8 cellular contexts compared by ENCODE assay signal in the genomic region with DNA sequence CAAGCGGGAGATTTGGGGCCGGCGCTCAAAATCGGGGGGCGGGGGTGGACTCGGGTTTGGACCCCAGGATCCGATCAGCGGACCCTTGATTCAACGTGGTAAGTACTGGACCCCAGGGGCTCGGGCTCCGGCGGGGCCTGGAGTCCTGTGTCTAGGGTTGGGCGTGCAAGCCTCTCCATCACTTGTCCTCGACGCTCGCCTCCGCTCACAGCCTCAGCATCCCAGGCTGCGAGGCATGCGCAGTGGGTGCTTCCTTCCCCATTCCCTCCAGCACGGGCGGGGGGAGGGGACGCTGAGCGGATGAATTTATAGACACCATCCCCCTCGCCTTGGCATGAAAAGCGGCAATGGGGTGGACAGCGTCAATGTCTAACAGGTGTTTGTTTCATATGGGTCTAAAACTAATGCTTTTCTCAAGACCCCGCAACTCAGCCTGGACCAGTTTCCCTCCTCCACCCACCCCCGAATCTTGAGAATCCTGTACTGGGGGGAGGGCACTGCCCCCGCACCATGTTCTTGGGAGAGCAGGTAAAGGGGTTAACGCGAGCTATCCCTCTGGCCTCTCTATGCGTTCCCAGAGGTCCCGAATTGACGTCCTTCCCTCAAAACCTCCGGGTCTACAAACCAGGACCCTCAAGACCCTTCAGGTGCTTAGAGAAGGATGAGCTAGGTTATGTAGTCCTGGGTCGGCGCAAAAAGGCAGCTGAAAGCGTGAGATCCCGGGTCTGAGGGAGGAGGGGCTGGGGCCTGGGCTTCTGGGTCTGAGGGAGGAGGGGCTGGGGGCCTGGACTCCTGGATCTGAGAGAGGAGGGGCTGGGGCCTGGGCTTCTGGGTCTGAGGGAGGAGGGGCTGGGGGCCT. TPM values are rescaled to one million over a fixed set of nuclear protein-coding genes. Genes with fewer than 3 reads are reported as not detected.
DNase-seq lines count a peak whose midpoint lies in the region; ATAC-seq and TF ChIP-seq lines count a peak whose summit lies in the region.

No MANE protein-coding gene starts in this region.

- ATAC-seq in activated naive CD8-positive, alpha-beta T cell treated with anti-CD3 and anti-CD28 coated beads, Interleukin-2, amount 10 ng/mL, durations not matched to agents 7 days and 5 days (ENCODE audit: low read depth) = peak; percentile 30
- ATAC-seq in GM21423 (IDR thresholded peaks at IDR 0.05; ENCODE audit: unreplicated experiment) (no peak), HG02623 (IDR thresholded peaks at IDR 0.05; ENCODE audit: unreplicated experiment) (no peak)

- no peaks in the 10 kb centered on the region for H3K9me3 Mint-ChIP-seq in activated naive CD8-positive, alpha-beta T cell treated with anti-CD3 and anti-CD28 coated beads, Interleukin-2, amount 10 ng/mL, durations not matched to agents 7 days and 5 days
- H3K9me3 Mint-ChIP-seq in osteocyte (ENCODE audit: unreplicated experiment) = no peaks in the 10 kb centered on the region

- TF ChIP-seq CTCF in osteocyte (IDR thresholded peaks at IDR 0.05) = no peak

- POLR2A ChIA-PET in activated naive CD8-positive, alpha-beta T cell treated with anti-CD3 and anti-CD28 coated beads, Interleukin-2, amount 10 ng/mL, durations not matched to agents 7 days and 5 days (lab: Charles Lee) = interaction anchor here (0.7 kb wide), 1 partner anchor 39 kb away, joined by 3 read pairs; no protein-coding TSS in a partner anchor

- no peak overlapping the region for H3K27ac Mint-ChIP-seq in activated naive CD8-positive, alpha-beta T cell treated with anti-CD3 and anti-CD28 coated beads, Interleukin-2, amount 10 ng/mL, durations not matched to agents 7 days and 5 days
- H3K27ac Mint-ChIP-seq in osteocyte (ENCODE audit: unreplicated experiment) = peak overlapping the region; percentile 85

- DNase-seq in DMS79 (lab: John Stamatoyannopoulos, UW) (peak; percentile 72), NCI-H2107 (lab: John Stamatoyannopoulos, UW) (peak; percentile 55), head of caudate nucleus (peak; percentile 73 to 93 (median 83)), osteocyte (ENCODE audit: extremely low spot score, unreplicated experiment) (peak; percentile 91), cortex of kidney (lab: John Stamatoyannopoulos, UW) (no peak)
- no peak for DNase-seq in activated naive CD8-positive, alpha-beta T cell treated with anti-CD3 and anti-CD28 coated beads, Interleukin-2, amount 10 ng/mL, durations not matched to agents 7 days and 5 days

- H3K36me3 Mint-ChIP-seq in activated naive CD8-positive, alpha-beta T cell treated with anti-CD3 and anti-CD28 coated beads, Interleukin-2, amount 10 ng/mL, durations not matched to agents 7 days and 5 days = peaks cover 5% of the 10 kb centered on the region
- H3K36me3 Mint-ChIP-seq in osteocyte (ENCODE audit: unreplicated experiment) = peaks cover 6% of the 10 kb centered on the region

- H3K4me1 Mint-ChIP-seq in activated naive CD8-positive, alpha-beta T cell treated with anti-CD3 and anti-CD28 coated beads, Interleukin-2, amount 10 ng/mL, durations not matched to agents 7 days and 5 days = peaks cover 19% of the 10 kb centered on the region
- peaks cover 30% of the 10 kb centered on the region for H3K4me1 Mint-ChIP-seq in osteocyte (ENCODE audit: unreplicated experiment)

- intact Hi-C loops in head of caudate nucleus (cut with DNase I) = no loop called here

- H3K4me3 Mint-ChIP-seq in activated naive CD8-positive, alpha-beta T cell treated with anti-CD3 and anti-CD28 coated beads, Interleukin-2, amount 10 ng/mL, durations not matched to agents 7 days and 5 days = peak overlapping the region; percentile 82
- peak overlapping the region; percentile 89 for H3K4me3 Mint-ChIP-seq in osteocyte (ENCODE audit: unreplicated experiment)

- H3K27me3 Mint-ChIP-seq in activated naive CD8-positive, alpha-beta T cell treated with anti-CD3 and anti-CD28 coated beads, Interleukin-2, amount 10 ng/mL, durations not matched to agents 7 days and 5 days = peaks cover 19% of the 10 kb centered on the region
- H3K27me3 Mint-ChIP-seq in osteocyte (ENCODE audit: unreplicated experiment) = no peaks in the 10 kb centered on the region

RNA-seq across cellular contexts. Expression of gene CPT1C, which starts 0.6 kb away (rescaled TPM):
- 1 to 10 TPM; 2.1 to 4.1 TPM for total RNA-seq in activated naive CD8-positive, alpha-beta T cell treated with anti-CD3 and anti-CD28 coated beads, Interleukin-2, amount 10 ng/mL, durations not matched to agents 7 days and 5 days
- 44.2 and 48.8 TPM in 2 replicates for total RNA-seq in osteocyte

RNA-seq across cellular contexts. Expression of gene ADM5, which starts 2.1 kb away (rescaled TPM):
- total RNA-seq in activated naive CD8-positive, alpha-beta T cell treated with anti-CD3 and anti-CD28 coated beads, Interleukin-2, amount 10 ng/mL, durations not matched to agents 7 days and 5 days = 1 to 10 TPM; 4.1 to 4.3 TPM
- 0.73 and 1.5 TPM in 2 replicates for total RNA-seq in osteocyte

RNA-seq across cellular contexts. Expression of gene PRMT1, which starts 14.4 kb away (rescaled TPM):
- total RNA-seq in activated naive CD8-positive, alpha-beta T cell treated with anti-CD3 and anti-CD28 coated beads, Interleukin-2, amount 10 ng/mL, durations not matched to agents 7 days and 5 days = 100 to 1,000 TPM; 118 to 123 TPM
- 121 and 126 TPM in 2 replicates for total RNA-seq in osteocyte

RNA-seq across cellular contexts. Expression of gene BCL2L12, which starts 25.7 kb away (rescaled TPM):
- total RNA-seq in activated naive CD8-positive, alpha-beta T cell treated with anti-CD3 and anti-CD28 coated beads, Interleukin-2, amount 10 ng/mL, durations not matched to agents 7 days and 5 days = 10 to 100 TPM; 63.4 to 71.3 TPM
- total RNA-seq in osteocyte = 23.6 and 29.3 TPM in 2 replicates

RNA-seq across cellular contexts. Expression of gene IRF3, which starts 25.8 kb away (rescaled TPM):
- total RNA-seq in activated naive CD8-positive, alpha-beta T cell treated with anti-CD3 and anti-CD28 coated beads, Interleukin-2, amount 10 ng/mL, durations not matched to agents 7 days and 5 days = 100 to 1,000 TPM; 198 to 205 TPM
- 80.9 and 88.9 TPM in 2 replicates for total RNA-seq in osteocyte

Comparison
In these comparisons a context has a peak if more than half of its experiments do, and no peak if none do; other contexts are left out.
1. DNase-seq: peak in DMS79 (single experiment), NCI-H2107 (single experiment), head of caudate nucleus (42 of 42) and osteocyte (single experiment); none in activated naive CD8-positive, alpha-beta T cell treated with anti-CD3 and anti-CD28 coated beads, Interleukin-2, amount 10 ng/mL, durations not matched to agents 7 days and 5 days (single experiment) and cortex of kidney (single experiment).